In the genomic region with DNA sequence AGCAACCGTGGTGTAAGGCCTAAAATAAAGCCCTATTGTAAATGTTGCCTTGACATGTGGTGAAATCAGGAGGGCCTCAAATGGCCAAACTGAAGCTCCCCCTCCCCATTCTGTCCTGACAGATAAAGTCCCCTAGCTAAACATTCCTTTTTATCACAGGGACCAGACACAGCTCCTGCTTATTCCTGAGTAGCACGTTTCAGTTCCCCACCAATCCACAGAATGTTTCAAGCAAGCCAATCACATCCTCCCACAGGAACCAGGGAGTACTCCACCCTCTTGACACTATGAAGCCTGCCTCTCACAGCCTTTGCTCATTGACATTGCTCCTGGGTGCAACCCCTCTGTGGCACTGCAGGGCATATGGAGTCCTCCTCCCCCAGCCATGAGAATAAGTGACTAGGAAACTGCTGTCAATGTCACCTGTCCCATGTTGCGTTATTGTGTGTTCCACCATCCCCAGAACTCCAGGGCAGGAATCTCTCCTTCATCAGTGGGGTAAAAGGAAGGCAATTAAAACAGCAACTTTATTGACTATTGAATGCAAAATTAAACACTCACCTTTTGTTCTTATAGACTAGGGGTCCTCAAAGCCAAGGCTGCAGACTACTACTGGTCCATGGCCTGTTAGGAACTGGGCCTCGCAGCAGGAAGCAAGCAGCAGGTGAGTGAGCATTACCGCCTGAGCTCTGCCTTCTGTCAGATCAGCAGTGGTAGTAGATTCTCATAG, we compare ENCODE assay signal across 1 cellular context.
TF ChIP-seq lines count a peak whose summit lies in the region.

No MANE protein-coding gene starts in this region.

TF ChIP-seq in K562, 482 proteins besides CTCF, POLR2A, EP300 and RAD21 (continued from another document and continues in another):
- TF ChIP-seq EP400 (IDR thresholded peaks at IDR 0.05) = peak; percentile 38; the same call in 1 of the 2 replicates
- no peak for TF ChIP-seq HSF4 (CRISPR knock-in tag; IDR thresholded peaks at IDR 0.05; ENCODE audit: borderline replicate concordance)
- 0 out of 4 replicates have a peak, but pooled peaks of 1 of the 2 experiments have one; percentile 3 for TF ChIP-seq FOXA3 (CRISPR knock-in tag; conservative IDR thresholded peaks at IDR 0.05 in 1 of 2, IDR thresholded peaks at IDR 0.05 in 1 of 2)
- TF ChIP-seq KLF16 (IDR thresholded peaks at IDR 0.05) = peak; percentile 84
- TF ChIP-seq, protein P1, sequence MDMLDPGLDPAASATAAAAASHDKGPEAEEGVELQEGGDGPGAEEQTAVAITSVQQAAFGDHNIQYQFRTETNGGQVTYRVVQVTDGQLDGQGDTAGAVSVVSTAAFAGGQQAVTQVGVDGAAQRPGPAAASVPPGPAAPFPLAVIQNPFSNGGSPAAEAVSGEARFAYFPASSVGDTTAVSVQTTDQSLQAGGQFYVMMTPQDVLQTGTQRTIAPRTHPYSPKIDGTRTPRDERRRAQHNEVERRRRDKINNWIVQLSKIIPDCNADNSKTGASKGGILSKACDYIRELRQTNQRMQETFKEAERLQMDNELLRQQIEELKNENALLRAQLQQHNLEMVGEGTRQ (CRISPR knock-in tag; IDR thresholded peaks at IDR 0.05) = no peak
- TF ChIP-seq HDAC3 (IDR thresholded peaks at IDR 0.05; ENCODE audit: borderline replicate concordance, partially characterized antibody) = peak; percentile 62
- TF ChIP-seq ZNF175 (CRISPR knock-in tag; IDR thresholded peaks at IDR 0.05; ENCODE audit: low read depth) = peak; percentile 45; the same call in 1 of the 2 replicates
- TF ChIP-seq CREB1 (IDR thresholded peaks at IDR 0.05) = peak; percentile 44; the same call in 1 of the 2 replicates
- no peak for TF ChIP-seq CREB1 (CRISPR knock-in tag; IDR thresholded peaks at IDR 0.05)
- TF ChIP-seq, protein P2, sequence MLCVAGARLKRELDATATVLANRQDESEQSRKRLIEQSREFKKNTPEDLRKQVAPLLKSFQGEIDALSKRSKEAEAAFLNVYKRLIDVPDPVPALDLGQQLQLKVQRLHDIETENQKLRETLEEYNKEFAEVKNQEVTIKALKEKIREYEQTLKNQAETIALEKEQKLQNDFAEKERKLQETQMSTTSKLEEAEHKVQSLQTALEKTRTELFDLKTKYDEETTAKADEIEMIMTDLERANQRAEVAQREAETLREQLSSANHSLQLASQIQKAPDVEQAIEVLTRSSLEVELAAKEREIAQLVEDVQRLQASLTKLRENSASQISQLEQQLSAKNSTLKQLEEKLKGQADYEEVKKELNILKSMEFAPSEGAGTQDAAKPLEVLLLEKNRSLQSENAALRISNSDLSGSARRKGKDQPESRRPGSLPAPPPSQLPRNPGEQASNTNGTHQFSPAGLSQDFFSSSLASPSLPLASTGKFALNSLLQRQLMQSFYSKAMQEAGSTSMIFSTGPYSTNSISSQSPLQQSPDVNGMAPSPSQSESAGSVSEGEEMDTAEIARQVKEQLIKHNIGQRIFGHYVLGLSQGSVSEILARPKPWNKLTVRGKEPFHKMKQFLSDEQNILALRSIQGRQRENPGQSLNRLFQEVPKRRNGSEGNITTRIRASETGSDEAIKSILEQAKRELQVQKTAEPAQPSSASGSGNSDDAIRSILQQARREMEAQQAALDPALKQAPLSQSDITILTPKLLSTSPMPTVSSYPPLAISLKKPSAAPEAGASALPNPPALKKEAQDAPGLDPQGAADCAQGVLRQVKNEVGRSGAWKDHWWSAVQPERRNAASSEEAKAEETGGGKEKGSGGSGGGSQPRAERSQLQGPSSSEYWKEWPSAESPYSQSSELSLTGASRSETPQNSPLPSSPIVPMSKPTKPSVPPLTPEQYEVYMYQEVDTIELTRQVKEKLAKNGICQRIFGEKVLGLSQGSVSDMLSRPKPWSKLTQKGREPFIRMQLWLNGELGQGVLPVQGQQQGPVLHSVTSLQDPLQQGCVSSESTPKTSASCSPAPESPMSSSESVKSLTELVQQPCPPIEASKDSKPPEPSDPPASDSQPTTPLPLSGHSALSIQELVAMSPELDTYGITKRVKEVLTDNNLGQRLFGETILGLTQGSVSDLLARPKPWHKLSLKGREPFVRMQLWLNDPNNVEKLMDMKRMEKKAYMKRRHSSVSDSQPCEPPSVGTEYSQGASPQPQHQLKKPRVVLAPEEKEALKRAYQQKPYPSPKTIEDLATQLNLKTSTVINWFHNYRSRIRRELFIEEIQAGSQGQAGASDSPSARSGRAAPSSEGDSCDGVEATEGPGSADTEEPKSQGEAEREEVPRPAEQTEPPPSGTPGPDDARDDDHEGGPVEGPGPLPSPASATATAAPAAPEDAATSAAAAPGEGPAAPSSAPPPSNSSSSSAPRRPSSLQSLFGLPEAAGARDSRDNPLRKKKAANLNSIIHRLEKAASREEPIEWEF (CRISPR knock-in tag; IDR thresholded peaks at IDR 0.05) = no peak
- TF ChIP-seq NRF1 (conservative IDR thresholded peaks at IDR 0.05 in 1 of 2, IDR thresholded peaks at IDR 0.05 in 1 of 2) = no peak
- TF ChIP-seq, protein P3, sequence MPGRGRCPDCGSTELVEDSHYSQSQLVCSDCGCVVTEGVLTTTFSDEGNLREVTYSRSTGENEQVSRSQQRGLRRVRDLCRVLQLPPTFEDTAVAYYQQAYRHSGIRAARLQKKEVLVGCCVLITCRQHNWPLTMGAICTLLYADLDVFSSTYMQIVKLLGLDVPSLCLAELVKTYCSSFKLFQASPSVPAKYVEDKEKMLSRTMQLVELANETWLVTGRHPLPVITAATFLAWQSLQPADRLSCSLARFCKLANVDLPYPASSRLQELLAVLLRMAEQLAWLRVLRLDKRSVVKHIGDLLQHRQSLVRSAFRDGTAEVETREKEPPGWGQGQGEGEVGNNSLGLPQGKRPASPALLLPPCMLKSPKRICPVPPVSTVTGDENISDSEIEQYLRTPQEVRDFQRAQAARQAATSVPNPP (IDR thresholded peaks at IDR 0.05; ENCODE audit: borderline replicate concordance, insufficient read depth, insufficient read length) = no peak
- TF ChIP-seq KDM1A (IDR thresholded peaks at IDR 0.05) = peak; percentile 77 to 78
- no peak for TF ChIP-seq RHOXF2B (CRISPR knock-in tag; conservative IDR thresholded peaks at IDR 0.05)
- no peak for TF ChIP-seq CBX3 (IDR thresholded peaks at IDR 0.05; ENCODE audit: borderline replicate concordance in 1 of 2, low read length in 2 of 2)
- TF ChIP-seq, protein P4, sequence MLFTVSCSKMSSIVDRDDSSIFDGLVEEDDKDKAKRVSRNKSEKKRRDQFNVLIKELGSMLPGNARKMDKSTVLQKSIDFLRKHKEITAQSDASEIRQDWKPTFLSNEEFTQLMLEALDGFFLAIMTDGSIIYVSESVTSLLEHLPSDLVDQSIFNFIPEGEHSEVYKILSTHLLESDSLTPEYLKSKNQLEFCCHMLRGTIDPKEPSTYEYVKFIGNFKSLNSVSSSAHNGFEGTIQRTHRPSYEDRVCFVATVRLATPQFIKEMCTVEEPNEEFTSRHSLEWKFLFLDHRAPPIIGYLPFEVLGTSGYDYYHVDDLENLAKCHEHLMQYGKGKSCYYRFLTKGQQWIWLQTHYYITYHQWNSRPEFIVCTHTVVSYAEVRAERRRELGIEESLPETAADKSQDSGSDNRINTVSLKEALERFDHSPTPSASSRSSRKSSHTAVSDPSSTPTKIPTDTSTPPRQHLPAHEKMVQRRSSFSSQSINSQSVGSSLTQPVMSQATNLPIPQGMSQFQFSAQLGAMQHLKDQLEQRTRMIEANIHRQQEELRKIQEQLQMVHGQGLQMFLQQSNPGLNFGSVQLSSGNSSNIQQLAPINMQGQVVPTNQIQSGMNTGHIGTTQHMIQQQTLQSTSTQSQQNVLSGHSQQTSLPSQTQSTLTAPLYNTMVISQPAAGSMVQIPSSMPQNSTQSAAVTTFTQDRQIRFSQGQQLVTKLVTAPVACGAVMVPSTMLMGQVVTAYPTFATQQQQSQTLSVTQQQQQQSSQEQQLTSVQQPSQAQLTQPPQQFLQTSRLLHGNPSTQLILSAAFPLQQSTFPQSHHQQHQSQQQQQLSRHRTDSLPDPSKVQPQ (CRISPR knock-in tag; IDR thresholded peaks at IDR 0.05; ENCODE audit: borderline replicate concordance) = no peak
- TF ChIP-seq ZNF785 (CRISPR knock-in tag; IDR thresholded peaks at IDR 0.05) = no peak
- TF ChIP-seq ZNF699 (CRISPR knock-in tag; IDR thresholded peaks at IDR 0.05; ENCODE audit: insufficient replicate concordance) = no peak
- no peak for TF ChIP-seq KHSRP (IDR thresholded peaks at IDR 0.05)
- no peak for TF ChIP-seq KDM4B (IDR thresholded peaks at IDR 0.05; ENCODE audit: borderline replicate concordance in 2 of 2, low read depth in 1 of 2)
- TF ChIP-seq BRF1 (IDR thresholded peaks at IDR 0.05; ENCODE audit: borderline replicate concordance, extremely low read depth, insufficient read length) = no peak
- TF ChIP-seq MCM5 (IDR thresholded peaks at IDR 0.05; ENCODE audit: low read depth) = no peak
- TF ChIP-seq JUND (IDR thresholded peaks at IDR 0.05; ENCODE audit: borderline replicate concordance, low read depth, low read length) = peak; percentile 12; the same call in 1 of the 2 replicates
- peak; percentile 38; the same call in 1 of the 3 replicates for TF ChIP-seq JUND (tag; IDR thresholded peaks at IDR 0.05; ENCODE audit: borderline replicate concordance, low read depth, low read length)
- TF ChIP-seq TAL1 (IDR thresholded peaks at IDR 0.05) = peak; percentile 95
- TF ChIP-seq SMAD3 (CRISPR knock-in tag; conservative IDR thresholded peaks at IDR 0.05) = no peak
- TF ChIP-seq, protein P5, sequence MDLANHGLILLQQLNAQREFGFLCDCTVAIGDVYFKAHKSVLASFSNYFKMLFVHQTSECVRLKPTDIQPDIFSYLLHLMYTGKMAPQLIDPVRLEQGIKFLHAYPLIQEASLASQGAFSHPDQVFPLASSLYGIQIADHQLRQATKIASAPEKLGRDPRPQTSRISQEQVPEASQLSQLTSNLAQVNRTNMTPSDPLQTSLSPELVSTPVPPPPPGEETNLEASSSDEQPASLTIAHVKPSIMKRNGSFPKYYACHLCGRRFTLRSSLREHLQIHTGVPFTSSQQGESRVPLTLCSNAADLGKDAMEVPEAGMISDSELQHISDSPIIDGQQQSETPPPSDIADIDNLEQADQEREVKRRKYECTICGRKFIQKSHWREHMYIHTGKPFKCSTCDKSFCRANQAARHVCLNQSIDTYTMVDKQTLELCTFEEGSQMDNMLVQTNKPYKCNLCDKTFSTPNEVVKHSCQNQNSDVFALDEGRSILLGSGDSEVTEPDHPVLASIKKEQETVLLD (IDR thresholded peaks at IDR 0.05) = peak; percentile 38; the same call in 1 of the 2 replicates
- TF ChIP-seq PHF20 (IDR thresholded peaks at IDR 0.05; ENCODE audit: partially characterized antibody) = no peak
- TF ChIP-seq ZFX (CRISPR knock-in tag; IDR thresholded peaks at IDR 0.05) = peak; percentile 49
- TF ChIP-seq, protein P6, sequence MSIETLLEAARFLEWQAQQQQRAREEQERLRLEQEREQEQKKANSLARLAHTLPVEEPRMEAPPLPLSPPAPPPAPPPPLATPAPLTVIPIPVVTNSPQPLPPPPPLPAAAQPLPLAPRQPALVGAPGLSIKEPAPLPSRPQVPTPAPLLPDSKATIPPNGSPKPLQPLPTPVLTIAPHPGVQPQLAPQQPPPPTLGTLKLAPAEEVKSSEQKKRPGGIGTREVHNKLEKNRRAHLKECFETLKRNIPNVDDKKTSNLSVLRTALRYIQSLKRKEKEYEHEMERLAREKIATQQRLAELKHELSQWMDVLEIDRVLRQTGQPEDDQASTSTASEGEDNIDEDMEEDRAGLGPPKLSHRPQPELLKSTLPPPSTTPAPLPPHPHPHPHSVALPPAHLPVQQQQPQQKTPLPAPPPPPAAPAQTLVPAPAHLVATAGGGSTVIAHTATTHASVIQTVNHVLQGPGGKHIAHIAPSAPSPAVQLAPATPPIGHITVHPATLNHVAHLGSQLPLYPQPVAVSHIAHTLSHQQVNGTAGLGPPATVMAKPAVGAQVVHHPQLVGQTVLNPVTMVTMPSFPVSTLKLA (conservative IDR thresholded peaks at IDR 0.05) = peak; percentile 46 to 56
- no peak for TF ChIP-seq KAT2B (IDR thresholded peaks at IDR 0.05; ENCODE audit: low read depth, low read length)
- no peak for TF ChIP-seq MTF1 (CRISPR knock-in tag; IDR thresholded peaks at IDR 0.05; ENCODE audit: borderline replicate concordance)
- TF ChIP-seq BMI1 (IDR thresholded peaks at IDR 0.05; ENCODE audit: low read length) = no peak
- peak; percentile 56 for TF ChIP-seq TBP (optimal IDR thresholded peaks at IDR 0.05; ENCODE audit: low read depth, low read length)
- TF ChIP-seq, protein P7, sequence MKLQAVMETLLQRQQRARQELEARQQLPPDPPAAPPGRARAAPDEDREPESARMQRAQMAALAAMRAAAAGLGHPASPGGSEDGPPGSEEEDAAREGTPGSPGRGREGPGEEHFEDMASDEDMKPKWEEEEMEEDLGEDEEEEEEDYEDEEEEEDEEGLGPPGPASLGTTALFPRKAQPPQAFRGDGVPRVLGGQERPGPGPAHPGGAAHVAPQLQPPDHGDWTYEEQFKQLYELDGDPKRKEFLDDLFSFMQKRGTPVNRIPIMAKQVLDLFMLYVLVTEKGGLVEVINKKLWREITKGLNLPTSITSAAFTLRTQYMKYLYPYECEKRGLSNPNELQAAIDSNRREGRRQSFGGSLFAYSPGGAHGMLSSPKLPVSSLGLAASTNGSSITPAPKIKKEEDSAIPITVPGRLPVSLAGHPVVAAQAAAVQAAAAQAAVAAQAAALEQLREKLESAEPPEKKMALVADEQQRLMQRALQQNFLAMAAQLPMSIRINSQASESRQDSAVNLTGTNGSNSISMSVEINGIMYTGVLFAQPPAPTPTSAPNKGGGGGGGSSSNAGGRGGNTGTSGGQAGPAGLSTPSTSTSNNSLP (IDR thresholded peaks at IDR 0.05; ENCODE audit: borderline replicate concordance, low read depth, low read length) = 0 out of 2 replicates have a peak, but pooled peaks have one; percentile 51
- no peak; the same call in 1 of the 2 replicates for TF ChIP-seq ATF7 (IDR thresholded peaks at IDR 0.05)
- TF ChIP-seq MTA2 (IDR thresholded peaks at IDR 0.05; ENCODE audit: low read depth) = peak; percentile 86
- TF ChIP-seq ZNF707 (CRISPR knock-in tag; conservative IDR thresholded peaks at IDR 0.05) = no peak
- no peak for TF ChIP-seq FOSL1 (tag; conservative IDR thresholded peaks at IDR 0.05)
- peak; percentile 47; the same call in 1 of the 2 replicates for TF ChIP-seq NCOA1 (IDR thresholded peaks at IDR 0.05; ENCODE audit: low read depth)
- 0 out of 2 replicates have a peak, but pooled peaks have one; percentile 26 for TF ChIP-seq CREM (IDR thresholded peaks at IDR 0.05; ENCODE audit: low read depth)
- no peak for TF ChIP-seq C11orf30 (IDR thresholded peaks at IDR 0.05; ENCODE audit: low read depth)
- no peak for TF ChIP-seq ZNF507 (tag; conservative IDR thresholded peaks at IDR 0.05)
